17 cellular contexts compared by ENCODE assay signal in genomic region chrX:103347682-103348397, GRCh38. TPM values are rescaled to one million over a fixed set of nuclear protein-coding genes. Genes with fewer than 3 reads are reported as not detected.
"Had no signal": no experiment of that assay in that cellular context is flagged by ENCODE, and none has a peak within 500 bp of the region (broad histone marks: within the 10 kb centered on the region; RNA-seq: fewer than 3 reads in every experiment).

No MANE protein-coding gene starts in this region.

- H3K4me1 ChIP-seq: ascending aorta, colonic mucosa, left lung, pancreas had no signal

- H3K27me3 ChIP-seq: ascending aorta, cardiac muscle cell, colonic mucosa had no signal

- H3K27ac Mint-ChIP-seq: activated CD8-positive, alpha-beta T cell treated with anti-CD3 and anti-CD28 coated beads for 36 hours; activated naive CD8-positive, alpha-beta T cell treated with anti-CD3 and anti-CD28 coated beads, Interleukin-2, amount 50 U/mL, for 24 hours; memory B cell; stimulated activated naive CD8-positive, alpha-beta T cell treated with anti-CD3 and anti-CD28 coated beads, Interleukin-15, Interleukin-2, amounts not matched to agents 100 ng/mL and 50 ng/mL, for 24 hours; T-cell had no signal

- H3K9me3 Mint-ChIP-seq: activated CD8-positive, alpha-beta T cell treated with anti-CD3 and anti-CD28 coated beads for 36 hours; activated naive CD8-positive, alpha-beta T cell treated with anti-CD3 and anti-CD28 coated beads, Interleukin-2, amount 50 U/mL, for 24 hours; memory B cell; stimulated activated naive CD8-positive, alpha-beta T cell treated with anti-CD3 and anti-CD28 coated beads, Interleukin-15, Interleukin-2, amounts not matched to agents 100 ng/mL and 50 ng/mL, for 24 hours; T-cell had no signal

- H3K27ac ChIP-seq: ascending aorta, cardiac muscle cell, colonic mucosa, left lung, pancreas, VCaP had no signal

- H3K36me3 ChIP-seq: ascending aorta, cardiac muscle cell, colonic mucosa, left lung, pancreas had no signal

- H3K4me3 Mint-ChIP-seq: activated CD8-positive, alpha-beta T cell treated with anti-CD3 and anti-CD28 coated beads for 36 hours; activated naive CD8-positive, alpha-beta T cell treated with anti-CD3 and anti-CD28 coated beads, Interleukin-2, amount 50 U/mL, for 24 hours; memory B cell; stimulated activated naive CD8-positive, alpha-beta T cell treated with anti-CD3 and anti-CD28 coated beads, Interleukin-15, Interleukin-2, amounts not matched to agents 100 ng/mL and 50 ng/mL, for 24 hours; T-cell had no signal

- H3K4me1 Mint-ChIP-seq: activated naive CD8-positive, alpha-beta T cell treated with anti-CD3 and anti-CD28 coated beads, Interleukin-2, amount 50 U/mL, for 24 hours had no signal

- H3K4me3 ChIP-seq: ascending aorta, cardiac muscle cell, colonic mucosa, left lung, pancreas had no signal

- H3K9me3 ChIP-seq: ascending aorta, colonic mucosa, left lung, pancreas had no signal

- DNase-seq: activated CD4-positive, alpha-beta T cell treated with anti-CD3 and anti-CD28 coated beads for 4 hours; activated CD8-positive, alpha-beta memory T cell treated with anti-CD3 and anti-CD28 coated beads, Interleukin-2, amount 50 U/mL, for 4 hours; activated CD8-positive, alpha-beta T cell treated with anti-CD3 and anti-CD28 coated beads for 36 hours; activated naive CD4-positive, alpha-beta T cell; activated naive CD8-positive, alpha-beta T cell treated with anti-CD3 and anti-CD28 coated beads, Interleukin-2, amount 50 U/mL, for 24 hours; colonic mucosa; effector CD4-positive, alpha-beta T cell; hippocampal formation; left lung; pancreas; stimulated activated CD4-positive, alpha-beta T cell treated with anti-CD3 and anti-CD28 coated beads, Interleukin-4, amount 100 ng/mL, for 24 hours; T-cell had no signal

- H3K27me3 Mint-ChIP-seq: activated naive CD8-positive, alpha-beta T cell treated with anti-CD3 and anti-CD28 coated beads, Interleukin-2, amount 50 U/mL, for 24 hours; stimulated activated naive CD8-positive, alpha-beta T cell treated with anti-CD3 and anti-CD28 coated beads, Interleukin-15, Interleukin-2, amounts not matched to agents 100 ng/mL and 50 ng/mL, for 24 hours had no signal

- H3K36me3 Mint-ChIP-seq: memory B cell, T-cell had no signal

RNA-seq across cellular contexts. Expression of gene TCEAL7, which starts 17.8 kb away (rescaled TPM):
- total RNA-seq: activated CD8-positive, alpha-beta T cell treated with anti-CD3 and anti-CD28 coated beads for 36 hours; ascending aorta; T-cell had no signal
